In genomic region chr15:74200871-74201419, GRCh38 we compare ENCODE assay signal across 12 cellular contexts. TPM values are rescaled to one million over a fixed set of nuclear protein-coding genes. Genes with fewer than 3 reads are reported as not detected.
DNase-seq lines count a peak whose midpoint lies in the region; ATAC-seq and TF ChIP-seq lines count a peak whose summit lies in the region.
"Had no signal": no experiment of that assay in that cellular context is flagged by ENCODE, and none has a peak within 500 bp of the region (broad histone marks: within the 10 kb centered on the region; RNA-seq: fewer than 3 reads in every experiment).

No MANE protein-coding gene starts in this region.

- no peak for TF ChIP-seq CTCF in esophagus squamous epithelium (IDR thresholded peaks at IDR 0.05)
- no peak for TF ChIP-seq CTCF in psoas muscle (IDR thresholded peaks at IDR 0.05)
- no peak for TF ChIP-seq CTCF in transverse colon (IDR thresholded peaks at IDR 0.05)

- no peaks in the 10 kb centered on the region for H3K9me3 ChIP-seq in NT2/D1 (ENCODE audit: insufficient read depth, low read length)
- H3K9me3 ChIP-seq in esophagus squamous epithelium, result no peaks in the 10 kb centered on the region
- H3K9me3 ChIP-seq in psoas muscle, result no peaks in the 10 kb centered on the region
- no peaks in the 10 kb centered on the region for H3K9me3 ChIP-seq in transverse colon

- H3K27ac ChIP-seq in esophagus squamous epithelium, result peak overlapping the region; percentile 11 to 58 (median 31)
- no peak overlapping the region for H3K27ac ChIP-seq in psoas muscle
- no peak overlapping the region for H3K27ac ChIP-seq in transverse colon

- H3K4me1 ChIP-seq in NT2/D1 (ENCODE audit: insufficient read depth, insufficient read length), result peaks cover 41% of the 10 kb centered on the region
- peaks cover 11 to 98% (median 53%) of the 10 kb centered on the region in 3 donors for H3K4me1 ChIP-seq in esophagus squamous epithelium
- peaks cover 2% of the 10 kb centered on the region for H3K4me1 ChIP-seq in psoas muscle
- peaks cover 0 to 13% (median 4%) of the 10 kb centered on the region in 4 donors for H3K4me1 ChIP-seq in transverse colon

- TF ChIP-seq POLR2A in esophagus squamous epithelium (IDR thresholded peaks at IDR 0.05), result no peak
- no peak for TF ChIP-seq POLR2A in transverse colon (IDR thresholded peaks at IDR 0.05)

- TF ChIP-seq EP300 in transverse colon (IDR thresholded peaks at IDR 0.05; ENCODE audit: low read depth), result no peak

- ATAC-seq in psoas muscle (peak in 2 of 4 donors; percentile 24 to 56), GM21515 (IDR thresholded peaks at IDR 0.05; ENCODE audit: unreplicated experiment) (no peak)

- peak overlapping the region; percentile 61 for H3K9ac ChIP-seq in NT2/D1 (ENCODE audit: insufficient read length, low read depth)

- H3K4me3 ChIP-seq in NT2/D1 (ENCODE audit: insufficient read length, low read depth) (no peak overlapping the region), esophagus squamous epithelium (no peak overlapping the region), psoas muscle (no peak overlapping the region), transverse colon (no peak overlapping the region)

- DNase-seq in Daoy (ENCODE audit: low read depth) (peak; percentile 67), NT2/D1 (ENCODE audit: low read depth, low spot score) (no peak), esophagus squamous epithelium (lab: John Stamatoyannopoulos, UW) (no peak), psoas muscle (peak; percentile 43 to 79), transverse colon (no peak), GOT3 (lab: John Stamatoyannopoulos, UW) (no peak)
- no peak for DNase-seq in activated CD8-positive, alpha-beta memory T cell treated with anti-CD3 and anti-CD28 coated beads, Interleukin-2, amount 50 U/mL, for 48 hours
- DNase-seq: activated CD4-positive, alpha-beta T cell treated with anti-CD3 and anti-CD28 coated beads for 4 hours; activated gamma-delta T cell; NCI-H510A treated with DMSO at 0.1 percent for 48 hours; retina had no signal

- H3K27me3 ChIP-seq in NT2/D1 (ENCODE audit: insufficient read depth, insufficient read length), result peaks cover 14% of the 10 kb centered on the region
- peaks cover 0 to 4% (median 0%) of the 10 kb centered on the region in 4 donors for H3K27me3 ChIP-seq in esophagus squamous epithelium
- H3K27me3 ChIP-seq in psoas muscle (ENCODE audit: insufficient read depth in 3 of 3, low read length in 2 of 3), result peaks cover 0 to 11% (median 1%) of the 10 kb centered on the region in 3 donors
- no peaks in the 10 kb centered on the region for H3K27me3 ChIP-seq in transverse colon

- in situ Hi-C loops in transverse colon (cut with MboI; ENCODE audit: low pct_ligation_motif_present in 1 of 4, low pct_unique_long_range_greater_than_20kb in 1 of 4, low sequenced_read_pairs in 3 of 4), result no loop called here

- intact Hi-C loops in esophagus squamous epithelium (cut with DNase I) (no loop called here), psoas muscle (cut with DNase I) (no loop called here), transverse colon (cut with DNase I; ENCODE audit: low total_unique reads) (no loop called here)

- WGBS in esophagus squamous epithelium, 2 donors, result 63 to 79% methylated on average over 3 to 5 of the region's 8 CpGs
- WGBS in psoas muscle, 3 donors, result 64 to 71% (median 67%) methylated on average over 8 of the region's 8 CpGs
- WGBS in transverse colon (ENCODE audit: low coverage in 1 of 2), 2 donors, result 74% methylated on average over 8 of the region's 8 CpGs; no CpG with 5 or more reads in 1 of the 2 donors

- H3K36me3 ChIP-seq in NT2/D1 (ENCODE audit: insufficient read depth, insufficient read length, low read length), result no peaks in the 10 kb centered on the region
- no peaks in the 10 kb centered on the region for H3K36me3 ChIP-seq in esophagus squamous epithelium
- no peaks in the 10 kb centered on the region for H3K36me3 ChIP-seq in psoas muscle (ENCODE audit: insufficient read depth in 1 of 2, low read depth in 1 of 2)
- H3K36me3 ChIP-seq in transverse colon, result no peaks in the 10 kb centered on the region

RNA-seq across cellular contexts. Expression of gene STRA6, which starts 1.6 kb away (rescaled TPM):
- 28.3 and 30.8 TPM in 2 replicates for total RNA-seq in Daoy (2014; rRNA removed; shearing (Covaris generic))
- total RNA-seq in esophagus squamous epithelium, result 1 to 10 TPM in 2 of 4 donors, under 1 TPM in 1, not detected in 1; 0.76 to 2.2 (median 1.5) TPM
- not detected for total RNA-seq in psoas muscle
- under 1 TPM in 1 of 3 donors, not detected in 2; 0.05 TPM for polyA plus RNA-seq in psoas muscle
- not detected for total RNA-seq in transverse colon

RNA-seq across cellular contexts. Expression of gene ISLR, which starts 27.4 kb away (rescaled TPM):
- total RNA-seq in Daoy (2014; rRNA removed; shearing (Covaris generic)), result 0.06 and 0.29 TPM in 2 replicates
- total RNA-seq in esophagus squamous epithelium, result 10 to 100 TPM in 2 of 4 donors, 1 to 10 TPM in 1, under 1 TPM in 1; 0.91 to 38.0 (median 11.0) TPM
- total RNA-seq in psoas muscle, result 10 to 100 TPM in 2 of 4 donors, 1 to 10 TPM in 2; 2.6 to 18.0 (median 7.8) TPM
- polyA plus RNA-seq in psoas muscle, result 1 to 10 TPM; 2.6 to 4.1 (median 4.1) TPM
- total RNA-seq in transverse colon, result 100 to 1,000 TPM in 1 of 4 donors, 10 to 100 TPM in 3; 18.8 to 191 (median 25.5) TPM

RNA-seq across cellular contexts. Expression of gene CCDC33, which starts 35.2 kb away (rescaled TPM):
- total RNA-seq in Daoy (2014; rRNA removed; shearing (Covaris generic)), result 4.9 and 5.9 TPM in 2 replicates
- total RNA-seq in esophagus squamous epithelium, result not detected
- total RNA-seq in psoas muscle, result not detected
- polyA plus RNA-seq in psoas muscle, result under 1 TPM in 2 of 3 donors, not detected in 1; 0.01 to 0.03 TPM
- under 1 TPM in 1 of 4 donors, not detected in 3; 0.16 TPM for total RNA-seq in transverse colon

Comparison
In these comparisons a context has a peak if more than half of its experiments do, and no peak if none do; other contexts are left out.
1. DNase-seq: peak in Daoy (single experiment) and psoas muscle (2 of 2); none in NT2/D1 (single experiment), esophagus squamous epithelium (single experiment), transverse colon (single experiment), activated CD8-positive, alpha-beta memory T cell treated with anti-CD3 and anti-CD28 coated beads, Interleukin-2, amount 50 U/mL, for 48 hours (single experiment) and GOT3 (single experiment).
2. H3K27ac ChIP-seq: peak in esophagus squamous epithelium (4 of 4); none in psoas muscle (single experiment) and transverse colon (0 of 4).